Comparison of ENCODE assay signal across 25 cellular contexts in the genomic region with DNA sequence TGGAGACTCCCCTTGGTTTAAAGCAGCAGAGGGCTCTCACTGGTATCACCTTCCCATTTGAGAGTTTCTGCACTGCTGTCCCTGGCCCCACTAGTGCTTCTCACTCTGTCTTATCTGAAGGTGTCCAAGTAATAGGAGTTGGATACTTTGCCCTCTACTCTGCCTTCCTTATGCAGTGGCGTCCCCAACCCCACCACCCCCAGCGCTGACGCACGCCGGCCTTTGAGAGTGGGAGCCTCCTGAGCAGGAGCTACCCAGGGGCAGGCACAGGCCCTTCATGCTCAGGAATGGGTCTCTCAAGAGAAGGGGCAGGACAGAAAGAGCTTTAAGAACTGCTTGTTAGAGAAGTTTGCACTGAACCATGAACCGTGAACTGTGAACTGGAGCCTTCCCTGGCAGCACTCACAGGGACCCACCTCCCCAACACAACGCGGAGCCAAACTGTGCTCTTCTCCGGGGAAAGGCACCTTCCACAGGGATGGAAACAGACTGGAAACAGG. TPM values are rescaled to one million over a fixed set of nuclear protein-coding genes. Genes with fewer than 3 reads are reported as not detected.
"Had no signal": no experiment of that assay in that cellular context is flagged by ENCODE, and none has a peak within 500 bp of the region (broad histone marks: within the 10 kb centered on the region; RNA-seq: fewer than 3 reads in every experiment).

No MANE protein-coding gene starts in this region.

- H3K4me3 Mint-ChIP-seq: activated CD8-positive, alpha-beta T cell treated with anti-CD3 and anti-CD28 coated beads for 36 hours; activated naive CD4-positive, alpha-beta T cell treated with anti-CD3 and anti-CD28 coated beads, Interleukin-2, amount 50 U/mL, for 24 hours; activated T-cell treated with anti-CD3 and anti-CD28 coated beads, Interleukin-2, amount 50 U/mL, for 72 hours had no signal

- H3K4me1 ChIP-seq: SJSA1 had no signal

- H3K4me3 ChIP-seq: SJSA1 had no signal

- ATAC-seq: activated CD4-positive, CD25-positive, alpha-beta regulatory T cell treated with anti-CD3 and anti-CD28 coated beads, Interleukin-2, amount 50 U/mL, for 24 hours; activated CD8-positive, alpha-beta T cell treated with anti-CD3 and anti-CD28 coated beads for 36 hours; activated T-cell treated with anti-CD3 and anti-CD28 coated beads, Interleukin-2, amount 50 U/mL, for 72 hours; SK-N-SH treated with all-trans-retinoic acid at 6 μM for 48 hours had no signal

- H3K27ac Mint-ChIP-seq: activated CD8-positive, alpha-beta T cell treated with anti-CD3 and anti-CD28 coated beads for 36 hours; activated naive CD4-positive, alpha-beta T cell treated with anti-CD3 and anti-CD28 coated beads, Interleukin-2, amount 50 U/mL, for 24 hours; activated T-cell treated with anti-CD3 and anti-CD28 coated beads, Interleukin-2, amount 50 U/mL, for 72 hours; activated T-helper 2 cell treated with anti-CD3 and anti-CD28 coated beads, Interferon-gamma antibody, Interleukin-2, Interleukin-4, amounts not matched to agents 10 μg/mL and 5 μg/mL and 100 μg/mL, durations not matched to agents 14 hours and 24 hours and 36 hours had no signal

- DNase-seq: activated CD4-positive, alpha-beta T cell treated with anti-CD3 and anti-CD28 coated beads for 4 hours; activated CD8-positive, alpha-beta memory T cell treated with anti-CD3 and anti-CD28 coated beads, Interleukin-2, amount 50 U/mL, for 4 hours; activated CD8-positive, alpha-beta T cell treated with anti-CD3 and anti-CD28 coated beads for 36 hours; activated naive CD4-positive, alpha-beta T cell; activated T-cell treated with anti-CD3 and anti-CD28 coated beads, Interleukin-2, amount 50 U/mL, for 72 hours; aorta; central memory CD4-positive, alpha-beta T cell; Kasumi-1; NCI-H1105 treated with DMSO at 0.1 percent for 48 hours; NCI-H1436 treated with DMSO at 0.1 percent for 48 hours; NCI-H187; NCI-H2081; NCI-H510A treated with DMSO at 0.1 percent for 48 hours; NCI-H69; NK-92 treated with Interleukin-12 subunit alpha and Interleukin-12 subunit beta, amount 100 ng/mL, for 24 hours; OCI-M1; SHP77; SW 1271 had no signal

- H3K4me1 Mint-ChIP-seq: activated naive CD4-positive, alpha-beta T cell treated with anti-CD3 and anti-CD28 coated beads, Interleukin-2, amount 50 U/mL, for 24 hours had no signal

- H3K9me3 ChIP-seq: SJSA1 had no signal

- H3K36me3 Mint-ChIP-seq: activated naive CD4-positive, alpha-beta T cell treated with anti-CD3 and anti-CD28 coated beads, Interleukin-2, amount 50 U/mL, for 24 hours had no signal

- H3K9me3 Mint-ChIP-seq: activated CD8-positive, alpha-beta T cell treated with anti-CD3 and anti-CD28 coated beads for 36 hours; activated naive CD4-positive, alpha-beta T cell treated with anti-CD3 and anti-CD28 coated beads, Interleukin-2, amount 50 U/mL, for 24 hours; activated T-cell treated with anti-CD3 and anti-CD28 coated beads, Interleukin-2, amount 50 U/mL, for 72 hours; activated T-helper 2 cell treated with anti-CD3 and anti-CD28 coated beads, Interferon-gamma antibody, Interleukin-2, Interleukin-4, amounts not matched to agents 10 μg/mL and 5 μg/mL and 100 μg/mL, durations not matched to agents 14 hours and 24 hours and 36 hours had no signal

- H3K27ac ChIP-seq: SJSA1 had no signal

- H3K36me3 ChIP-seq: SJSA1 had no signal

RNA-seq across cellular contexts. Expression of gene CIB4, which starts 3.3 kb away (rescaled TPM):
- total RNA-seq: activated CD8-positive, alpha-beta T cell treated with anti-CD3 and anti-CD28 coated beads for 36 hours; activated T-cell treated with anti-CD3 and anti-CD28 coated beads, Interleukin-2, amount 50 U/mL, for 72 hours; activated T-helper 2 cell treated with anti-CD3 and anti-CD28 coated beads, Interferon-gamma antibody, Interleukin-2, Interleukin-4, amounts not matched to agents 10 μg/mL and 5 μg/mL and 100 μg/mL, durations not matched to agents 14 hours and 24 hours and 36 hours; bronchial epithelial cell; SJSA1; T-helper 1 cell treated with Interleukin-12 subunit alpha and Interleukin-12 subunit beta and Interleukin-4 antibody, amounts not matched to agents 30 ng/mL and 1 ng/mL, for 36 hours had no signal

RNA-seq across cellular contexts. Expression of gene KCNK3, which starts 54.7 kb away (rescaled TPM):
- total RNA-seq: activated CD8-positive, alpha-beta T cell treated with anti-CD3 and anti-CD28 coated beads for 36 hours; activated T-cell treated with anti-CD3 and anti-CD28 coated beads, Interleukin-2, amount 50 U/mL, for 72 hours; activated T-helper 2 cell treated with anti-CD3 and anti-CD28 coated beads, Interferon-gamma antibody, Interleukin-2, Interleukin-4, amounts not matched to agents 10 μg/mL and 5 μg/mL and 100 μg/mL, durations not matched to agents 14 hours and 24 hours and 36 hours; bronchial epithelial cell; SJSA1; T-helper 1 cell treated with Interleukin-12 subunit alpha and Interleukin-12 subunit beta and Interleukin-4 antibody, amounts not matched to agents 30 ng/mL and 1 ng/mL, for 36 hours had no signal
